In genomic region chr2:55050133-55050994, GRCh38 we compare ENCODE assay signal across 1 cellular context.
A peak's percentile ranks its signal among the peaks of the same experiment; 100 is the strongest.
TF ChIP-seq lines count a peak whose summit lies in the region.

RTN4 (minus strand) TSS chr2:55050451; CDS start chr2:55050300, 151 bp downstream.

TF ChIP-seq in HepG2, 621 proteins besides CTCF, POLR2A, EP300 and RAD21 (continued from another document and continues in another):
- TF ChIP-seq ZNF275 (CRISPR knock-in tag; IDR thresholded peaks at IDR 0.05; ENCODE audit: borderline replicate concordance) (peak; percentile 88; the same call in 1 of the 2 replicates), JUNB (CRISPR knock-in tag; IDR thresholded peaks at IDR 0.05; ENCODE audit: borderline replicate concordance) (peak; percentile 57; the same call in 1 of the 2 replicates), SRY (CRISPR knock-in tag; IDR thresholded peaks at IDR 0.05) (no peak), SKIL (CRISPR knock-in tag; IDR thresholded peaks at IDR 0.05; ENCODE audit: borderline replicate concordance) (peak; percentile 70; the same call in 1 of the 2 replicates), ZNF7 (CRISPR knock-in tag; IDR thresholded peaks at IDR 0.05) (no peak), HBP1 (CRISPR knock-in tag; IDR thresholded peaks at IDR 0.05; ENCODE audit: low read depth) (peak; percentile 61; the same call in 1 of the 2 replicates), ZNF136 (CRISPR knock-in tag; IDR thresholded peaks at IDR 0.05; ENCODE audit: low read depth) (peak; percentile 93), ZNF747 (CRISPR knock-in tag; IDR thresholded peaks at IDR 0.05; ENCODE audit: borderline replicate concordance) (peak; percentile 90), TEAD3 (CRISPR knock-in tag; optimal IDR thresholded peaks at IDR 0.05; ENCODE audit: borderline replicate concordance) (peak; percentile 56), AFF4 (CRISPR knock-in tag; IDR thresholded peaks at IDR 0.05) (no peak), ZNF800 (CRISPR knock-in tag; IDR thresholded peaks at IDR 0.05) (peak; percentile 90), PPARG (CRISPR knock-in tag; conservative IDR thresholded peaks at IDR 0.05) (no peak), THAP11 (CRISPR knock-in tag; IDR thresholded peaks at IDR 0.05) (peak; percentile 76), TAF15 (IDR thresholded peaks at IDR 0.05; ENCODE audit: low read depth, low read length, poor library complexity, severe bottlenecking) (peak; percentile 1), LRRFIP1 (CRISPR knock-in tag; conservative IDR thresholded peaks at IDR 0.05) (no peak), ARHGAP35 (CRISPR knock-in tag; IDR thresholded peaks at IDR 0.05; ENCODE audit: borderline replicate concordance) (no peak), TMF1 (CRISPR knock-in tag; IDR thresholded peaks at IDR 0.05; ENCODE audit: low read depth) (no peak; the same call in 1 of the 2 replicates), FIP1L1 (IDR thresholded peaks at IDR 0.05; ENCODE audit: borderline replicate concordance, insufficient read depth, low read depth, low read length) (no peak), KLF9 (CRISPR knock-in tag; IDR thresholded peaks at IDR 0.05; ENCODE audit: low read depth) (peak; percentile 44; the same call in 1 of the 2 replicates), ZBTB40 (IDR thresholded peaks at IDR 0.05) (no peak), ZBTB40 (CRISPR knock-in tag; IDR thresholded peaks at IDR 0.05) (no peak; the same call in 1 of the 2 replicates), HMG20A (CRISPR knock-in tag; IDR thresholded peaks at IDR 0.05; ENCODE audit: borderline replicate concordance) (no peak), PRDM4 (CRISPR knock-in tag; IDR thresholded peaks at IDR 0.05; ENCODE audit: borderline replicate concordance) (no peak), ZNF382 (CRISPR knock-in tag; IDR thresholded peaks at IDR 0.05; ENCODE audit: borderline replicate concordance) (no peak)
